ENCODE assay signal across 27 cellular contexts in the genomic region with DNA sequence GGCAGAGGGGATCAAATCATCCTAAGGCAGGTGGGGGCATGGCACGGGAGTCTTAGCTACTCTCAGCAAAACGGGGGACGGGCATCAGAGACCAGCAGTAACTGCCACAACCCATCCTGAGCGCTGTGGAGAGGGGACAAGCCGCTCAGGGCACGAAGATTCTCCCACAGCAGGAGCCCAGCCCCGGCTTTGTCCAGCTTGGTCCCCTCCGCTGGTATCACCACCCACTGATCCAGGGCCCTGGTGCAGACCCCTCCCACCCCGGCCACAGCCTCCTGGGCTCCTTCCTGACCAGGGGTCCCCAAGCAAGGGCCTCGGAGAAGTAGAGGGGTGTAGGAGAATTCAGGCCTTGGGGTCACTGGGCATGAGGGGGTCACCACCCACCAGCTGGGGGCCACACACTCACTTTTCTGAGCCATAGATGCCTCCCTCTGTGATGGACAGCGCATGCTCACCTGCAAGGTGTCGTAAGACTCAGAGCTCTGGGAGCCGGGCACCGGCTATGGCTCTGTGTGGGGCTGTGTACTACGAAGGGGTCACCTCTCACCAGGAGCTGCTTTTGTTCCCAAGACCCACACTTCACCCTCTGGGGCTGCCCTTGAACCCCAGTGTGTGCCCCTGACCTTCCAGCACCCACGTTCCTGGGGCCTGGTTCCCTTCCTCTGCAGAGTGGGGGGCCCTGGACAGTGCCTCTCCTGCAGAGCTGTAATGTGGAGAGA. TPM values are rescaled to one million over a fixed set of nuclear protein-coding genes. Genes with fewer than 3 reads are reported as not detected.
DNase-seq lines count a peak whose midpoint lies in the region; ATAC-seq and TF ChIP-seq lines count a peak whose summit lies in the region.
"Had no signal": no experiment of that assay in that cellular context is flagged by ENCODE, and none has a peak within 500 bp of the region (broad histone marks: within the 10 kb centered on the region; RNA-seq: fewer than 3 reads in every experiment).

No MANE protein-coding gene starts in this region.

- H3K9me2 ChIP-seq in GM23338 (ENCODE audit: insufficient read depth), result no peaks in the 10 kb centered on the region

- no peaks in the 10 kb centered on the region; the same call in 1 of the 2 replicates for H3F3A ChIP-seq in GM23338 (replicated peaks; ENCODE audit: low read depth)

- H3K79me2 ChIP-seq in GM23338 (replicated peaks; ENCODE audit: insufficient read depth) (no peaks in the 10 kb centered on the region), osteoblast (ENCODE audit: insufficient read depth, low read length) (no peaks in the 10 kb centered on the region)

- no peak overlapping the region for H3K27ac ChIP-seq in GM23338 (ENCODE audit: low read depth)
- H3K27ac ChIP-seq in endodermal cell (ENCODE audit: low read depth, low read length), result no peak overlapping the region
- no peak overlapping the region for H3K27ac ChIP-seq in osteoblast (ENCODE audit: low read depth, low read length)
- no peak overlapping the region for H3K27ac ChIP-seq in colonic mucosa
- H3K27ac ChIP-seq: adrenal gland, KMS-11, left ventricle myocardium inferior, thyroid gland had no signal

- no peaks in the 10 kb centered on the region for H3K9me3 Mint-ChIP-seq in activated naive CD4-positive, alpha-beta T cell treated with anti-CD3 and anti-CD28 coated beads for 36 hours
- H3K9me3 Mint-ChIP-seq in GM23338 (peaks cover 22% of the 10 kb centered on the region), endodermal cell (no peaks in the 10 kb centered on the region)
- H3K9me3 Mint-ChIP-seq: activated CD4-positive, alpha-beta memory T cell treated with anti-CD3 and anti-CD28 coated beads for 36 hours; activated T-cell treated with anti-CD3 and anti-CD28 coated beads, Interleukin-2, amount 50 U/mL, for 72 hours had no signal

- no peaks in the 10 kb centered on the region for H4K20me1 ChIP-seq in GM23338 (replicated peaks; ENCODE audit: insufficient read depth)
- H4K20me1 ChIP-seq in osteoblast (ENCODE audit: insufficient read depth, low read length), result no peaks in the 10 kb centered on the region

- peak overlapping the region; percentile 48 for H3K4me3 Mint-ChIP-seq in activated naive CD4-positive, alpha-beta T cell treated with anti-CD3 and anti-CD28 coated beads for 36 hours
- H3K4me3 Mint-ChIP-seq in GM23338 (0 out of 3 replicates have a peak overlapping the region, but pooled peaks have one; percentile 69), endodermal cell (peak overlapping the region; percentile 56)
- H3K4me3 Mint-ChIP-seq: activated CD4-positive, alpha-beta memory T cell treated with anti-CD3 and anti-CD28 coated beads for 36 hours had no signal

- H3K4me1 ChIP-seq in GM23338 (ENCODE audit: insufficient read depth), result peaks cover 13% of the 10 kb centered on the region; the same call in 1 of the 2 replicates
- peaks cover 4% of the 10 kb centered on the region for H3K4me1 ChIP-seq in endodermal cell (ENCODE audit: control insufficient read depth, insufficient read depth, low read length)
- H3K4me1 ChIP-seq in osteoblast (ENCODE audit: insufficient read depth, low read length), result peaks cover 8% of the 10 kb centered on the region
- no peaks in the 10 kb centered on the region for H3K4me1 ChIP-seq in colonic mucosa

- H3K27me3 Mint-ChIP-seq in activated naive CD4-positive, alpha-beta T cell treated with anti-CD3 and anti-CD28 coated beads for 36 hours (ENCODE audit: low read depth), result peaks cover 4% of the 10 kb centered on the region
- peaks cover 11% of the 10 kb centered on the region for H3K27me3 Mint-ChIP-seq in GM23338 (ENCODE audit: insufficient read depth, low read depth, poor library complexity)
- H3K27me3 Mint-ChIP-seq in endodermal cell (ENCODE audit: insufficient read depth), result peaks cover 19% of the 10 kb centered on the region

- no peaks in the 10 kb centered on the region for H3K27me3 ChIP-seq in GM23338 (ENCODE audit: insufficient read depth)
- no peaks in the 10 kb centered on the region for H3K27me3 ChIP-seq in endodermal cell (ENCODE audit: control insufficient read depth, insufficient read depth, low read length, poor library complexity, severe bottlenecking)
- peaks cover 22% of the 10 kb centered on the region for H3K27me3 ChIP-seq in osteoblast (ENCODE audit: insufficient read depth, low read length)
- H3K27me3 ChIP-seq in colonic mucosa, result no peaks in the 10 kb centered on the region
- H3K27me3 ChIP-seq: adrenal gland, ovary, thyroid gland had no signal

- H2AFZ ChIP-seq in GM23338 (no peak overlapping the region), osteoblast (ENCODE audit: low read length) (no peak overlapping the region)

- CTCF ChIA-PET in activated naive CD4-positive, alpha-beta T cell treated with anti-CD3 and anti-CD28 coated beads for 36 hours (lab: Charles Lee), result no interaction called here

- WGBS in endodermal cell (ENCODE audit: insufficient coverage in 1 of 2, insufficient read length in 1 of 2), 2 experiments, result 92% methylated on average over 11 to 16 of the region's 16 CpGs

- H3K9ac ChIP-seq in endodermal cell (ENCODE audit: extremely low read depth, low read length, poor library complexity, severe bottlenecking) (no peak overlapping the region), colonic mucosa (ENCODE audit: low read depth in 2 of 2, low read length in 2 of 2) (no peak overlapping the region)
- H3K9ac ChIP-seq: KMS-11 had no signal

- no peaks in the 10 kb centered on the region for H3K9me3 ChIP-seq in endodermal cell (ENCODE audit: control insufficient read depth, low read length)
- no peaks in the 10 kb centered on the region for H3K9me3 ChIP-seq in osteoblast (ENCODE audit: low read depth, low read length)
- no peaks in the 10 kb centered on the region for H3K9me3 ChIP-seq in colonic mucosa
- H3K9me3 ChIP-seq: adrenal gland, heart right ventricle, left ventricle myocardium inferior, ovary, thyroid gland had no signal

- TF ChIP-seq CTCF in GM23338 (conservative IDR thresholded peaks at IDR 0.05; ENCODE audit: low read depth in 2 of 2) (no peak), endodermal cell (conservative IDR thresholded peaks at IDR 0.05) (no peak), osteoblast (IDR thresholded peaks at IDR 0.05; ENCODE audit: extremely low read depth, low read depth, low read length) (no peak), colonic mucosa (IDR thresholded peaks at IDR 0.05) (no peak)

- H3K36me3 Mint-ChIP-seq in activated naive CD4-positive, alpha-beta T cell treated with anti-CD3 and anti-CD28 coated beads for 36 hours (ENCODE audit: low read depth), result no peaks in the 10 kb centered on the region
- H3K36me3 Mint-ChIP-seq in GM23338 (ENCODE audit: low read depth) (peaks cover 11% of the 10 kb centered on the region; the same call in 2 of the 3 replicates), endodermal cell (ENCODE audit: low read depth) (no peaks in the 10 kb centered on the region)
- H3K36me3 Mint-ChIP-seq: activated CD4-positive, alpha-beta memory T cell treated with anti-CD3 and anti-CD28 coated beads for 36 hours had no signal

- ATAC-seq in GM23338 (no peak), sciatic nerve (no peak)
- ATAC-seq: activated T-cell treated with anti-CD3 and anti-CD28 coated beads, Interleukin-2, amount 50 U/mL, for 72 hours; heart right ventricle; right cardiac atrium had no signal

- no peak overlapping the region for H3K4me2 ChIP-seq in GM23338
- H3K4me2 ChIP-seq in osteoblast (ENCODE audit: insufficient read depth, low read length), result no peak overlapping the region
- H3K4me2 ChIP-seq: KMS-11 had no signal

- intact Hi-C loops in activated naive CD4-positive, alpha-beta T cell treated with anti-CD3 and anti-CD28 coated beads for 36 hours (cut with micrococcal nuclease), result no loop called here
- intact Hi-C loops in sciatic nerve (cut with DNase I), result no loop called here
- intact Hi-C loops in colonic mucosa (cut with DNase I), result no loop called here

- H3K36me3 ChIP-seq in GM23338 (ENCODE audit: insufficient read depth) (no peaks in the 10 kb centered on the region), endodermal cell (ENCODE audit: control insufficient read depth, insufficient read depth, low read length) (no peaks in the 10 kb centered on the region), osteoblast (ENCODE audit: insufficient read depth, low read length) (no peaks in the 10 kb centered on the region), colonic mucosa (no peaks in the 10 kb centered on the region)
- H3K36me3 ChIP-seq: adrenal gland, heart right ventricle, left ventricle myocardium inferior, ovary, thyroid gland had no signal

- H3K4me3 ChIP-seq in GM23338, result no peak overlapping the region
- no peak overlapping the region for H3K4me3 ChIP-seq in endodermal cell (ENCODE audit: low read length)
- H3K4me3 ChIP-seq in osteoblast (ENCODE audit: insufficient read depth, low read length), result no peak overlapping the region
- no peak overlapping the region for H3K4me3 ChIP-seq in colonic mucosa
- H3K4me3 ChIP-seq: adrenal gland, heart right ventricle, ovary, thyroid gland had no signal

- H3K4me1 Mint-ChIP-seq in activated naive CD4-positive, alpha-beta T cell treated with anti-CD3 and anti-CD28 coated beads for 36 hours (ENCODE audit: low read depth), result peaks cover 12% of the 10 kb centered on the region
- H3K4me1 Mint-ChIP-seq in GM23338 (peaks cover 13% of the 10 kb centered on the region), endodermal cell (peaks cover 6% of the 10 kb centered on the region)

- no peak overlapping the region for H3K27ac Mint-ChIP-seq in activated naive CD4-positive, alpha-beta T cell treated with anti-CD3 and anti-CD28 coated beads for 36 hours
- no peak overlapping the region for H3K27ac Mint-ChIP-seq in GM23338
- no peak overlapping the region for H3K27ac Mint-ChIP-seq in endodermal cell
- H3K27ac Mint-ChIP-seq: activated CD4-positive, alpha-beta memory T cell treated with anti-CD3 and anti-CD28 coated beads for 36 hours; activated T-cell treated with anti-CD3 and anti-CD28 coated beads, Interleukin-2, amount 50 U/mL, for 72 hours had no signal

- no peak for DNase-seq in activated naive CD4-positive, alpha-beta T cell treated with anti-CD3 and anti-CD28 coated beads for 36 hours
- DNase-seq in activated naive CD4-positive, alpha-beta T cell (lab: John Stamatoyannopoulos, UW), result no peak
- no peak for DNase-seq in GM23338 (ENCODE audit: low spot score)
- peak; percentile 31 for DNase-seq in endodermal cell
- peak; percentile 79 for DNase-seq in osteoblast (ENCODE audit: insufficient read length, low spot score, missing footprints)
- DNase-seq in sciatic nerve (ENCODE audit: low spot score), result no peak
- DNase-seq in colonic mucosa, result no peak
- no peak for DNase-seq in HuH-7 (ENCODE audit: low spot score)
- DNase-seq: activated CD4-positive, alpha-beta memory T cell treated with anti-CD3 and anti-CD28 coated beads for 36 hours; activated T-cell treated with anti-CD3 and anti-CD28 coated beads, Interleukin-2, amount 50 U/mL, for 72 hours; dermis blood vessel endothelial cell; DMS79; GOT3; heart right ventricle; left ventricle myocardium inferior; MV-4-11; NCI-H1694 treated with DMSO at 0.1 percent for 48 hours; SHP77; stimulated activated CD4-positive, alpha-beta T cell treated with anti-CD3 and anti-CD28 coated beads, Interleukin-15, amount 100 ng/mL, for 24 hours; thyroid gland had no signal

RNA-seq across cellular contexts. Expression of gene SMIM1, which starts 2.3 kb away (rescaled TPM):
- 1 to 10 TPM in 1 of 2 experiments, under 1 TPM in 1; 0.83 to 2.0 TPM for total RNA-seq in activated naive CD4-positive, alpha-beta T cell treated with anti-CD3 and anti-CD28 coated beads for 36 hours
- total RNA-seq in GM23338 (2014; rRNA removed; shearing (Covaris generic)), result 3.2 TPM in 1 of 2 replicates, not detected in the other
- 7.2 and 12.0 TPM in 2 replicates for polyA plus RNA-seq in GM23338 (2016; fragmentation: Nextera tagmentation; extraction: Ambion mirVana)
- 10 to 100 TPM; 11.1 to 15.0 TPM for total RNA-seq in endodermal cell
- 8.3 TPM for polyA plus RNA-seq in endodermal cell (2013, experiment 1 of 2)
- 6.1 TPM for polyA plus RNA-seq in endodermal cell (2013, experiment 2 of 2)
- not detected in 2 replicates for total RNA-seq in osteoblast
- total RNA-seq in sciatic nerve, result 9.2 TPM
- total RNA-seq in colonic mucosa, result 1 to 10 TPM; 1.9 to 2.4 TPM

RNA-seq across cellular contexts. Expression of gene CCDC27, which starts 18.0 kb away (rescaled TPM):
- total RNA-seq in activated naive CD4-positive, alpha-beta T cell treated with anti-CD3 and anti-CD28 coated beads for 36 hours, result not detected
- 0.45 TPM in 1 of 2 replicates, not detected in the other for total RNA-seq in GM23338 (2014; rRNA removed; shearing (Covaris generic))
- polyA plus RNA-seq in GM23338 (2016; fragmentation: Nextera tagmentation; extraction: Ambion mirVana), result 0.18 TPM in 1 of 2 replicates, not detected in the other
- not detected for total RNA-seq in endodermal cell
- polyA plus RNA-seq in endodermal cell (2013, experiment 1 of 2), result not detected
- polyA plus RNA-seq in endodermal cell (2013, experiment 2 of 2), result not detected
- not detected in 2 replicates for total RNA-seq in osteoblast
- not detected for total RNA-seq in sciatic nerve
- not detected for total RNA-seq in colonic mucosa
- total RNA-seq: activated CD4-positive, alpha-beta memory T cell treated with anti-CD3 and anti-CD28 coated beads for 36 hours; activated T-cell treated with anti-CD3 and anti-CD28 coated beads, Interleukin-2, amount 50 U/mL, for 72 hours; adrenal gland; dermis blood vessel endothelial cell; endothelial cell of umbilical vein; heart right ventricle; mononuclear cell; OCI-LY7; ovary had no signal
- polyA plus RNA-seq: adrenal gland, endothelial cell of umbilical vein, right cardiac atrium had no signal

RNA-seq across cellular contexts. Expression of gene LRRC47, which starts 26.1 kb away (rescaled TPM):
- total RNA-seq in activated naive CD4-positive, alpha-beta T cell treated with anti-CD3 and anti-CD28 coated beads for 36 hours, result 10 to 100 TPM; 22.0 to 23.9 TPM
- total RNA-seq in GM23338 (2014; rRNA removed; shearing (Covaris generic)), result 75.7 and 76.8 TPM in 2 replicates
- 15.8 and 17.2 TPM in 2 replicates for polyA plus RNA-seq in GM23338 (2016; fragmentation: Nextera tagmentation; extraction: Ambion mirVana)
- 10 to 100 TPM; 49.9 to 59.7 TPM for total RNA-seq in endodermal cell
- polyA plus RNA-seq in endodermal cell (2013, experiment 1 of 2), result 33.6 TPM
- polyA plus RNA-seq in endodermal cell (2013, experiment 2 of 2), result 31.0 TPM
- total RNA-seq in osteoblast, result 24.5 and 30.0 TPM in 2 replicates
- 32.5 TPM for total RNA-seq in sciatic nerve
- total RNA-seq in colonic mucosa, result 10 to 100 TPM; 31.9 to 42.7 TPM

Comparison
In these comparisons a context has a peak if more than half of its experiments do, and no peak if none do; other contexts are left out.
1. DNase-seq: peak in endodermal cell (single experiment) and osteoblast (single experiment); none in activated naive CD4-positive, alpha-beta T cell treated with anti-CD3 and anti-CD28 coated beads for 36 hours (single experiment), activated naive CD4-positive, alpha-beta T cell (0 of 4), GM23338 (single experiment), sciatic nerve (single experiment), colonic mucosa (single experiment) and HuH-7 (single experiment).
2. Peak in every context shown above with its lines, with median percentiles within 50 percentile points of each other: H3K4me3 Mint-ChIP-seq.